Comparison of ENCODE assay signal across 8 cellular contexts in genomic region chr2:85584354-85584856, GRCh38. TPM values are rescaled to one million over a fixed set of nuclear protein-coding genes. Genes with fewer than 3 reads are reported as not detected.
DNase-seq lines count a peak whose midpoint lies in the region; ATAC-seq, FAIRE-seq and TF ChIP-seq lines count a peak whose summit lies in the region.

Gene VAMP5, plus strand, starts transcription at chr2:85584431. Its CDS starts 60 bp downstream, at chr2:85584491.

- H3K27ac ChIP-seq in esophagus squamous epithelium: peak within 1 kb of the TSS; percentile 86 to 97 (median 94)

- H3K9me3 ChIP-seq in esophagus squamous epithelium: no peaks in the 10 kb centered on the region

- peaks cover 38 to 55% of the 10 kb centered on the region in 2 donors for H3K4me1 Mint-ChIP-seq in natural killer cell

- no peaks in the 10 kb centered on the region for H3K36me3 Mint-ChIP-seq in natural killer cell

- H3K4me3 ChIP-seq in esophagus squamous epithelium: peak within 1 kb of the TSS; percentile 43 to 85 (median 59)

- H3K4me1 ChIP-seq in esophagus squamous epithelium: peaks cover 21 to 82% (median 68%) of the 10 kb centered on the region in 3 donors

- ATAC-seq in HG02798 (IDR thresholded peaks at IDR 0.05; ENCODE audit: poor library complexity, unreplicated experiment): peak; percentile 67
- ATAC-seq in natural killer cell: peak; percentile 74 to 80 (median 76)

- TF ChIP-seq POLR2A in GM12892 (IDR thresholded peaks at IDR 0.05; ENCODE audit: low read depth, low read length) (no peak), esophagus squamous epithelium (IDR thresholded peaks at IDR 0.05) (peak in 2 of 4 donors; percentile 51 to 55)

- H3K27me3 ChIP-seq in esophagus squamous epithelium: no peaks in the 10 kb centered on the region

- H3K27ac Mint-ChIP-seq in natural killer cell: peak within 1 kb of the TSS; percentile 85 to 87

- DNase-seq in GM12892 (ENCODE audit: insufficient read length) (peak; percentile 78), esophagus squamous epithelium (lab: John Stamatoyannopoulos, UW) (no peak), natural killer cell (no peak), NCI-H1436 (lab: John Stamatoyannopoulos, UW) (no peak), kidney tubule cell (ENCODE audit: low spot score) (no peak), NCI-H345 treated with DMSO at 0.1 percent for 48 hours (lab: John Stamatoyannopoulos, UW; ENCODE audit: unreplicated experiment) (no peak)
- DNase-seq in activated CD4-positive, CD25-positive, alpha-beta regulatory T cell treated with anti-CD3 and anti-CD28 coated beads, Interleukin-2, amount 50 U/mL, for 72 hours: peak; percentile 52

- H3K36me3 ChIP-seq in esophagus squamous epithelium: peaks cover 0 to 33% (median 0%) of the 10 kb centered on the region in 3 donors

- H3K9me3 Mint-ChIP-seq in natural killer cell: no peaks in the 10 kb centered on the region

- no peaks in the 10 kb centered on the region for H3K27me3 Mint-ChIP-seq in natural killer cell (ENCODE audit: low read depth in 2 of 2)

- peak within 1 kb of the TSS; percentile 88 for H3K4me3 Mint-ChIP-seq in natural killer cell

- FAIRE-seq in GM12892 (lab: Jason Lieb, UNC): no peak

- intact Hi-C loops in esophagus squamous epithelium (cut with DNase I) (no loop called here), natural killer cell (cut with micrococcal nuclease) (no loop called here)

- WGBS in esophagus squamous epithelium, 2 donors: 0% methylated on average over 7 of the region's 52 CpGs; no CpG with 5 or more reads in 1 of the 2 donors

- no peak for TF ChIP-seq CTCF in esophagus squamous epithelium (IDR thresholded peaks at IDR 0.05)
- no peak for TF ChIP-seq CTCF in natural killer cell (IDR thresholded peaks at IDR 0.05)

RNA-seq across cellular contexts. Expression of gene VAMP5, which starts in this region (rescaled TPM):
- 56.4 TPM for polyA plus RNA-seq in GM12892 (2012; ENCODE audit: missing spikeins)
- total RNA-seq in esophagus squamous epithelium (10 to 100 TPM in 3 of 4 donors, 1 to 10 TPM in 1; 6.1 to 45.6 (median 17.0) TPM), natural killer cell (10 to 100 TPM; 35.0 to 50.7 (median 36.7) TPM)

Comparison
In these comparisons a context has a peak if more than half of its experiments do, and no peak if none do; other contexts are left out.
1. DNase-seq: peak in GM12892 (single experiment) and activated CD4-positive, CD25-positive, alpha-beta regulatory T cell treated with anti-CD3 and anti-CD28 coated beads, Interleukin-2, amount 50 U/mL, for 72 hours (single experiment); none in esophagus squamous epithelium (single experiment), natural killer cell (single experiment), NCI-H1436 (single experiment), kidney tubule cell (single experiment) and NCI-H345 treated with DMSO at 0.1 percent for 48 hours (single experiment).